Comparison of ENCODE assay signal across 27 cellular contexts in genomic region chr4:111814961-111815360, GRCh38.
"Had no signal": no experiment of that assay in that cellular context is flagged by ENCODE, and none has a peak within 500 bp of the region (broad histone marks: within the 10 kb centered on the region; RNA-seq: fewer than 3 reads in every experiment).

No MANE protein-coding gene starts in this region.

- H3K27me3 ChIP-seq: ovary, right lobe of liver, sigmoid colon, stomach, thyroid gland, tibial nerve, upper lobe of left lung, vagina had no signal

- H3K27ac ChIP-seq: neural progenitor cell, ovary, parathyroid adenoma, psoas muscle, right lobe of liver, sigmoid colon, stomach, thoracic aorta, thyroid gland, tibial nerve, upper lobe of left lung, vagina had no signal

- DNase-seq: occipital lobe; ovary; posterior cingulate gyrus; psoas muscle; right cardiac atrium; right lobe of liver; sigmoid colon; small intestine; stimulated activated CD4-positive, alpha-beta T cell treated with anti-CD3 and anti-CD28 coated beads, Interleukin-15, amount 100 ng/mL, for 24 hours; stimulated activated CD4-positive, alpha-beta T cell treated with anti-CD3 and anti-CD28 coated beads, Interleukin-2, amount 100 ng/mL, for 24 hours; stimulated activated CD4-positive, alpha-beta T cell treated with anti-CD3 and anti-CD28 coated beads, Interleukin-2, amount 100 ng/mL, for 48 hours; stimulated activated CD4-positive, alpha-beta T cell treated with anti-CD3 and anti-CD28 coated beads, Interleukin-4, amount 100 ng/mL, for 24 hours; stimulated activated naive B cell treated with anti-CD40 and anti-IgM and Interleukin-4, amounts not matched to agents 10 μg/mL and 1 μg/mL and 100 μg/mL, for 72 hours; stimulated activated naive CD4-positive, alpha-beta T cell treated with Interleukin-2 at 50 U/mL for 16 hours; stomach; thyroid gland; trophoblast cell; upper lobe of left lung had no signal

- ATAC-seq: natural killer cell treated with Interleukin-12 subunit alpha and Interleukin-12 subunit beta and Interleukin-15 and Interleukin-18, amount 100 ng/mL, for 72 hours; psoas muscle; right cardiac atrium; right lobe of liver; stimulated activated effector memory CD8-positive, alpha-beta T cell treated with anti-CD3 and anti-CD28 coated beads, Interleukin-12 subunit alpha, Interleukin-12 subunit beta, amount 100 ng/mL, for 72 hours; stimulated activated naive B cell treated with anti-CD40 and anti-IgM and Interleukin-4, amounts not matched to agents 10 μg/mL and 1 μg/mL and 100 μg/mL, for 72 hours had no signal

- H3K9me3 ChIP-seq: psoas muscle, right lobe of liver, sigmoid colon, thoracic aorta, thyroid gland, vagina had no signal

- H3K4me1 Mint-ChIP-seq: neural progenitor cell; stimulated activated effector memory CD8-positive, alpha-beta T cell treated with anti-CD3 and anti-CD28 coated beads, Interleukin-12 subunit alpha, Interleukin-12 subunit beta, amount 100 ng/mL, for 72 hours; stimulated activated naive B cell treated with anti-CD40 and anti-IgM and Interleukin-4, amounts not matched to agents 10 μg/mL and 1 μg/mL and 100 μg/mL, for 72 hours had no signal

- H3K36me3 Mint-ChIP-seq: natural killer cell treated with Interleukin-12 subunit alpha and Interleukin-12 subunit beta and Interleukin-15 and Interleukin-18, amount 100 ng/mL, for 72 hours; neural progenitor cell; stimulated activated effector memory CD8-positive, alpha-beta T cell treated with anti-CD3 and anti-CD28 coated beads, Interleukin-12 subunit alpha, Interleukin-12 subunit beta, amount 100 ng/mL, for 72 hours; stimulated activated naive B cell treated with anti-CD40 and anti-IgM and Interleukin-4, amounts not matched to agents 10 μg/mL and 1 μg/mL and 100 μg/mL, for 72 hours had no signal

- H3K4me3 ChIP-seq: neural progenitor cell, ovary, psoas muscle, right lobe of liver, sigmoid colon, stomach, thoracic aorta, thyroid gland, tibial nerve, upper lobe of left lung, vagina had no signal

- H3K27me3 Mint-ChIP-seq: natural killer cell treated with Interleukin-12 subunit alpha and Interleukin-12 subunit beta and Interleukin-15 and Interleukin-18, amount 100 ng/mL, for 72 hours; progenitor cell of endocrine pancreas; stimulated activated naive B cell treated with anti-CD40 and anti-IgM and Interleukin-4, amounts not matched to agents 10 μg/mL and 1 μg/mL and 100 μg/mL, for 72 hours; stimulated activated naive CD8-positive, alpha-beta T cell treated with anti-CD3 and anti-CD28 coated beads, Interleukin-15, Interleukin-2, amounts not matched to agents 100 ng/mL and 50 ng/mL, for 24 hours had no signal

- H3K36me3 ChIP-seq: neural progenitor cell, ovary, right lobe of liver, sigmoid colon, stomach, thoracic aorta, thyroid gland, tibial nerve, upper lobe of left lung, vagina had no signal

- H3K27ac Mint-ChIP-seq: natural killer cell treated with Interleukin-12 subunit alpha and Interleukin-12 subunit beta and Interleukin-15 and Interleukin-18, amount 100 ng/mL, for 72 hours; neural progenitor cell; progenitor cell of endocrine pancreas; stimulated activated effector memory CD8-positive, alpha-beta T cell treated with anti-CD3 and anti-CD28 coated beads, Interleukin-12 subunit alpha, Interleukin-12 subunit beta, amount 100 ng/mL, for 72 hours; stimulated activated naive B cell treated with anti-CD40 and anti-IgM and Interleukin-4, amounts not matched to agents 10 μg/mL and 1 μg/mL and 100 μg/mL, for 72 hours; stimulated activated naive CD8-positive, alpha-beta T cell treated with anti-CD3 and anti-CD28 coated beads, Interleukin-15, Interleukin-2, amounts not matched to agents 100 ng/mL and 50 ng/mL, for 24 hours had no signal

- H3K4me3 Mint-ChIP-seq: natural killer cell treated with Interleukin-12 subunit alpha and Interleukin-12 subunit beta and Interleukin-15 and Interleukin-18, amount 100 ng/mL, for 72 hours; neural progenitor cell; stimulated activated effector memory CD8-positive, alpha-beta T cell treated with anti-CD3 and anti-CD28 coated beads, Interleukin-12 subunit alpha, Interleukin-12 subunit beta, amount 100 ng/mL, for 72 hours; stimulated activated naive B cell treated with anti-CD40 and anti-IgM and Interleukin-4, amounts not matched to agents 10 μg/mL and 1 μg/mL and 100 μg/mL, for 72 hours; stimulated activated naive CD8-positive, alpha-beta T cell treated with anti-CD3 and anti-CD28 coated beads, Interleukin-15, Interleukin-2, amounts not matched to agents 100 ng/mL and 50 ng/mL, for 24 hours had no signal

- H3K4me1 ChIP-seq: neural progenitor cell, parathyroid adenoma, psoas muscle, right lobe of liver, stomach, thyroid gland, tibial nerve, upper lobe of left lung, vagina had no signal
